Comparison of ENCODE assay signal across 2 cellular contexts in the genomic region with DNA sequence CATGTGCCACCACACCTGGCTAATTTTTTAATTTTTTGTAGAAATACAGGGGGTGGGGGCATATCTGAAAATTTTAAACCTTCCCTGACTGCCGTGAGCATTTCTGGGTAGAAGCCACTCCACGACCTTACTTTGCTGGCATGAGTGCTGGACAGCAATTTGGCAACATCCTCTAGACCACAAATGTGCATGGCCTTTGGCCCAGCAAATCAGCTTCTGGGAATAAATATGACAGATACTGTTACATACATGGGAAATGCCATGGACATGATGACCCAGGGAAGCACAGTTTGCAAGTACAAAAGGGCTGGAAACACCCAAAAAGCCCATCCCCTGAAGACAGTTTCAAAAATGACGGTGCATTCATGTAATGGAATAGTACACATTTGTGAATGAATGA.
TF ChIP-seq lines count a peak whose summit lies in the region.

No MANE protein-coding gene starts in this region.

TF ChIP-seq in A549, 52 proteins besides CTCF, POLR2A, EP300 and RAD21:
- no peak for TF ChIP-seq MAZ (IDR thresholded peaks at IDR 0.05; ENCODE audit: borderline replicate concordance, low read depth, low read length)
- TF ChIP-seq REST (IDR thresholded peaks at IDR 0.05): peak; percentile 61; the same call in 1 of the 2 replicates
- no peak for TF ChIP-seq ELK1 (IDR thresholded peaks at IDR 0.05; ENCODE audit: low read depth, low read length)
- no peak for TF ChIP-seq RARB (CRISPR knock-in tag; IDR thresholded peaks at IDR 0.05)
- TF ChIP-seq EHF (CRISPR knock-in tag; IDR thresholded peaks at IDR 0.05): no peak
- TF ChIP-seq ZNF302 (CRISPR knock-in tag; IDR thresholded peaks at IDR 0.05): no peak
TF ChIP-seq in A549: peak in this region for 1.

TF ChIP-seq in GM12891, 5 proteins besides CTCF, POLR2A, EP300 and RAD21:
- no peak for TF ChIP-seq TAF1 (IDR thresholded peaks at IDR 0.05; ENCODE audit: low read depth, low read length)
- no peak for TF ChIP-seq POLR2AphosphoS5 (IDR thresholded peaks at IDR 0.05; ENCODE audit: low read depth, low read length)
- TF ChIP-seq POU2F2 (IDR thresholded peaks at IDR 0.05; ENCODE audit: low read depth, low read length): no peak
- no peak for TF ChIP-seq PAX5 (IDR thresholded peaks at IDR 0.05; ENCODE audit: insufficient read depth, low read length, severe bottlenecking)
- no peak for TF ChIP-seq SPI1 (IDR thresholded peaks at IDR 0.05; ENCODE audit: low read depth, low read length)
